In genomic region chr16:89423709-89424260, GRCh38 we compare ENCODE assay signal across 12 cellular contexts.
DNase-seq lines count a peak whose midpoint lies in the region; ATAC-seq and TF ChIP-seq lines count a peak whose summit lies in the region.
"Had no signal": no experiment of that assay in that cellular context is flagged by ENCODE, and none has a peak within 500 bp of the region (broad histone marks: within the 10 kb centered on the region; RNA-seq: fewer than 3 reads in every experiment).

No MANE protein-coding gene starts in this region.

- DNase-seq in CD14-positive monocyte (ENCODE audit: low spot score), result no peak
- no peak for DNase-seq in H9
- DNase-seq in activated naive CD8-positive, alpha-beta T cell treated with anti-CD3 and anti-CD28 coated beads for 36 hours, result no peak
- DNase-seq in naive B cell, result no peak
- no peak for DNase-seq in NCI-H82 (lab: John Stamatoyannopoulos, UW)
- DNase-seq in Kasumi-1 (lab: John Stamatoyannopoulos, UW), result no peak
- DNase-seq in A673 (ENCODE audit: low spot score), result no peak
- DNase-seq: activated CD4-positive, alpha-beta memory T cell treated with anti-CD3 and anti-CD28 coated beads for 36 hours; NCI-H226 had no signal

- BruUV-seq in A673 (replicated peaks; lab: Mats Ljungman, UMichigan), result no TSS peak

- H4K91ac ChIP-seq in H9 (ENCODE audit: insufficient read length, low read depth, low read length), result no peak overlapping the region

- H4K5ac ChIP-seq in H9 (ENCODE audit: insufficient read length, low read depth, low read length), result no peak overlapping the region

- H3K27ac ChIP-seq in H9 (ENCODE audit: insufficient read length, low read depth, low read length), result no peak overlapping the region
- no peak overlapping the region for H3K27ac ChIP-seq in A673 (ENCODE audit: low read depth, low read length, poor library complexity, severe bottlenecking)
- H3K27ac ChIP-seq: SK-N-MC had no signal

- H3K4me1 Mint-ChIP-seq in CD14-positive monocyte (peaks cover 56% of the 10 kb centered on the region), H9 (peaks cover 44 to 46% of the 10 kb centered on the region in 2 experiments), naive B cell (peaks cover 64 to 88% (median 70%) of the 10 kb centered on the region in 3 donors)
- peaks cover 73% of the 10 kb centered on the region for H3K4me1 Mint-ChIP-seq in activated naive CD8-positive, alpha-beta T cell treated with anti-CD3 and anti-CD28 coated beads for 36 hours

- H3K4ac ChIP-seq in H9 (ENCODE audit: low read depth, low read length), result no peak overlapping the region

- H3K27ac Mint-ChIP-seq in CD14-positive monocyte (peak overlapping the region in 6 of 7 donors; percentile 54 to 95 (median 79)), H9 (peak overlapping the region; percentile 70 to 80 (median 73); a peak in 5 of 7 replicates), naive B cell (peak overlapping the region; percentile 41 to 85 (median 65))
- peak overlapping the region; percentile 87 for H3K27ac Mint-ChIP-seq in activated naive CD8-positive, alpha-beta T cell treated with anti-CD3 and anti-CD28 coated beads for 36 hours

- peak overlapping the region in 1 of 2 donors; percentile 69 for H3K4me3 Mint-ChIP-seq in CD14-positive monocyte
- H3K4me3 Mint-ChIP-seq in H9, result 0 out of 5 replicates have a peak overlapping the region, but pooled peaks of 1 of the 2 experiments have one; percentile 5
- H3K4me3 Mint-ChIP-seq in activated naive CD8-positive, alpha-beta T cell treated with anti-CD3 and anti-CD28 coated beads for 36 hours, result peak overlapping the region; percentile 16
- H3K4me3 Mint-ChIP-seq in naive B cell, result peak overlapping the region in 7 of 8 donors; percentile 7 to 91 (median 75)
- H3K4me3 Mint-ChIP-seq: activated CD4-positive, alpha-beta memory T cell treated with anti-CD3 and anti-CD28 coated beads for 36 hours had no signal

- peaks cover 0 to 1% (median 0%) of the 10 kb centered on the region in 3 donors for H3K27me3 Mint-ChIP-seq in CD14-positive monocyte (ENCODE audit: low read depth in 3 of 3)
- H3K27me3 Mint-ChIP-seq in H9 (ENCODE audit: low read depth), result no peaks in the 10 kb centered on the region
- H3K27me3 Mint-ChIP-seq in activated naive CD8-positive, alpha-beta T cell treated with anti-CD3 and anti-CD28 coated beads for 36 hours, result no peaks in the 10 kb centered on the region
- H3K27me3 Mint-ChIP-seq in naive B cell, result no peaks in the 10 kb centered on the region
- H3K27me3 Mint-ChIP-seq: activated CD4-positive, alpha-beta memory T cell treated with anti-CD3 and anti-CD28 coated beads for 36 hours had no signal

- no peak overlapping the region for H3K9ac ChIP-seq in H9 (ENCODE audit: extremely low read depth, insufficient read length, low read length)

- H3K79me2 ChIP-seq in H9 (ENCODE audit: insufficient read depth, low read length), result peaks cover 74% of the 10 kb centered on the region

- no peak overlapping the region for H3K4me2 ChIP-seq in H9 (ENCODE audit: insufficient read depth, insufficient read length, low read length)

- no CpG with 5 or more reads among the region's 21 CpGs for WGBS in H9 (ENCODE audit: extremely low coverage, insufficient read length, low lambda C conversion rate)

- peaks cover 5% of the 10 kb centered on the region for H3K79me1 ChIP-seq in H9 (ENCODE audit: insufficient read depth, low read depth, low read length, poor library complexity, severe bottlenecking)

- H3K23ac ChIP-seq in H9 (ENCODE audit: insufficient read length, low read depth, low read length), result no peak overlapping the region

- H3K9me3 Mint-ChIP-seq in CD14-positive monocyte, result no peaks in the 10 kb centered on the region
- no peaks in the 10 kb centered on the region for H3K9me3 Mint-ChIP-seq in H9
- H3K9me3 Mint-ChIP-seq in activated naive CD8-positive, alpha-beta T cell treated with anti-CD3 and anti-CD28 coated beads for 36 hours, result no peaks in the 10 kb centered on the region
- H3K9me3 Mint-ChIP-seq in naive B cell, result no peaks in the 10 kb centered on the region
- H3K9me3 Mint-ChIP-seq: activated CD4-positive, alpha-beta memory T cell treated with anti-CD3 and anti-CD28 coated beads for 36 hours had no signal

- no peak for TF ChIP-seq CTCF in CD14-positive monocyte (IDR thresholded peaks at IDR 0.05)
- TF ChIP-seq CTCF in H9 (conservative IDR thresholded peaks at IDR 0.05), result no peak
- TF ChIP-seq CTCF in A673 (conservative IDR thresholded peaks at IDR 0.05; ENCODE audit: low read depth, low read length), result no peak

- no peak overlapping the region for H2AFZ ChIP-seq in H9 (ENCODE audit: low read length)

- no peak overlapping the region for H3K56ac ChIP-seq in H9 (ENCODE audit: insufficient read length, low read depth, low read length)

- intact Hi-C loops in CD14-positive monocyte (cut with micrococcal nuclease) (no loop called here), A673 (cut with micrococcal nuclease; ENCODE audit: unreplicated experiment) (no loop called here)

- H3K4me1 ChIP-seq in H9 (ENCODE audit: insufficient read depth, low read length), result peaks cover 11% of the 10 kb centered on the region; the same call in 1 of the 2 replicates
- no peaks in the 10 kb centered on the region for H3K4me1 ChIP-seq in A673 (ENCODE audit: insufficient read depth, low read length, poor library complexity, severe bottlenecking)

- H3K23me2 ChIP-seq in H9 (ENCODE audit: insufficient read length, low read depth, low read length, poor library complexity, severe bottlenecking), result no peaks in the 10 kb centered on the region

- ATAC-seq in naive B cell (ENCODE audit: low read depth in 2 of 2), result no peak
- no peak for ATAC-seq in HG02763 (IDR thresholded peaks at IDR 0.05; ENCODE audit: unreplicated experiment)

- no peak overlapping the region for H3K4me3 ChIP-seq in A673 (ENCODE audit: low read depth, low read length, poor library complexity, severe bottlenecking)
- H3K4me3 ChIP-seq: SK-N-MC, skin epidermis had no signal

- H3K9me3 ChIP-seq in H9 (ENCODE audit: control insufficient read depth, low read depth, low read length) (no peaks in the 10 kb centered on the region), A673 (ENCODE audit: low read depth, low read length, poor library complexity, severe bottlenecking) (no peaks in the 10 kb centered on the region)

- H4K20me1 ChIP-seq in H9 (ENCODE audit: control insufficient read depth, insufficient read depth, insufficient read length), result no peaks in the 10 kb centered on the region

- H4K8ac ChIP-seq in H9 (replicated peaks; ENCODE audit: insufficient read length, low read depth, low read length), result no peak overlapping the region

- H2AK5ac ChIP-seq in H9 (ENCODE audit: insufficient read length, low read length), result no peak overlapping the region

- no peak overlapping the region for H3K18ac ChIP-seq in H9 (ENCODE audit: insufficient read length, low read depth, low read length)

- H2BK120ac ChIP-seq in H9 (ENCODE audit: low read depth, low read length, poor library complexity, severe bottlenecking), result no peak overlapping the region

- POLR2A ChIA-PET in A673 (lab: Charles Lee; ENCODE audit: low non-redundant PET), result no interaction called here

- no peak overlapping the region for H2BK20ac ChIP-seq in H9 (ENCODE audit: low read depth, low read length, poor library complexity, severe bottlenecking)

- no peak overlapping the region for H3K14ac ChIP-seq in H9 (ENCODE audit: insufficient read depth, low read length)

- H3K36me3 Mint-ChIP-seq in CD14-positive monocyte (peaks cover 30 to 52% of the 10 kb centered on the region in 2 donors), H9 (ENCODE audit: insufficient read depth in 1 of 3, low read depth in 3 of 3) (peaks cover 0 to 5% (median 0%) of the 10 kb centered on the region in 3 experiments; a peak in 4 of 7 replicates), naive B cell (peaks cover 0 to 9% of the 10 kb centered on the region in 2 donors)
- H3K36me3 Mint-ChIP-seq in activated naive CD8-positive, alpha-beta T cell treated with anti-CD3 and anti-CD28 coated beads for 36 hours, result peaks cover 36% of the 10 kb centered on the region

- no peak overlapping the region for H2BK5ac ChIP-seq in H9 (ENCODE audit: insufficient read length, low read length)

- CTCF ChIA-PET in A673 (lab: Charles Lee), result no interaction called here

- no peak overlapping the region for H3T11ph ChIP-seq in H9 (ENCODE audit: low read length)

- H2BK12ac ChIP-seq in H9 (ENCODE audit: insufficient read length, low read depth, low read length), result no peak overlapping the region

- no peak overlapping the region for H2BK15ac ChIP-seq in H9 (ENCODE audit: low read depth, low read length)

- H3K27me3 ChIP-seq in H9 (ENCODE audit: insufficient read depth, low read length) (no peaks in the 10 kb centered on the region), A673 (replicated peaks; ENCODE audit: insufficient read depth, low read depth, low read length, poor library complexity) (no peaks in the 10 kb centered on the region)

- H3K36me3 ChIP-seq in A673 (ENCODE audit: insufficient read depth, low read length, poor library complexity, severe bottlenecking), result peaks cover 4% of the 10 kb centered on the region
